8 cellular contexts compared by ENCODE assay signal in genomic region chr15:79673416-79674123, GRCh38.
DNase-seq lines count a peak whose midpoint lies in the region; ATAC-seq and TF ChIP-seq lines count a peak whose summit lies in the region.

No MANE protein-coding gene starts in this region.

- H3K9me3 ChIP-seq in ascending aorta = no peaks in the 10 kb centered on the region

- H3K4me3 ChIP-seq in ascending aorta = no peak overlapping the region

- H3K27ac ChIP-seq in ascending aorta = no peak overlapping the region

- TF ChIP-seq CTCF in ascending aorta (IDR thresholded peaks at IDR 0.05) = no peak

- DNase-seq in OCI-M1 (lab: John Stamatoyannopoulos, UW) (peak; percentile 14), iPS-NIHi11 (ENCODE audit: low spot score) (peak; percentile 24), NCI-H1105 (lab: John Stamatoyannopoulos, UW) (no peak), ascending aorta (ENCODE audit: low spot score in 2 of 2) (no peak)
- DNase-seq in stimulated activated CD8-positive, alpha-beta memory T cell treated with anti-CD3 and anti-CD28 coated beads, Interleukin-4, amount 100 ng/mL, for 48 hours = no peak

- H3K36me3 ChIP-seq in ascending aorta = no peaks in the 10 kb centered on the region

- intact Hi-C loops in ascending aorta (cut with DNase I) = no loop called here

- ATAC-seq in GM18498 (IDR thresholded peaks at IDR 0.05; ENCODE audit: unreplicated experiment) = peak; percentile 76
- peak; percentile 71 for ATAC-seq in HG02588 (IDR thresholded peaks at IDR 0.05; ENCODE audit: unreplicated experiment)
- ATAC-seq in HG02763 (IDR thresholded peaks at IDR 0.05; ENCODE audit: unreplicated experiment) = no peak

- H3K4me1 ChIP-seq in ascending aorta = no peaks in the 10 kb centered on the region

- no peaks in the 10 kb centered on the region for H3K27me3 ChIP-seq in ascending aorta

Comparison
In these comparisons a context has a peak if more than half of its experiments do, and no peak if none do; other contexts are left out.
1. DNase-seq: peak in OCI-M1 (single experiment) and iPS-NIHi11 (single experiment); none in NCI-H1105 (single experiment), stimulated activated CD8-positive, alpha-beta memory T cell treated with anti-CD3 and anti-CD28 coated beads, Interleukin-4, amount 100 ng/mL, for 48 hours (single experiment) and ascending aorta (0 of 2).